In the genomic region with DNA sequence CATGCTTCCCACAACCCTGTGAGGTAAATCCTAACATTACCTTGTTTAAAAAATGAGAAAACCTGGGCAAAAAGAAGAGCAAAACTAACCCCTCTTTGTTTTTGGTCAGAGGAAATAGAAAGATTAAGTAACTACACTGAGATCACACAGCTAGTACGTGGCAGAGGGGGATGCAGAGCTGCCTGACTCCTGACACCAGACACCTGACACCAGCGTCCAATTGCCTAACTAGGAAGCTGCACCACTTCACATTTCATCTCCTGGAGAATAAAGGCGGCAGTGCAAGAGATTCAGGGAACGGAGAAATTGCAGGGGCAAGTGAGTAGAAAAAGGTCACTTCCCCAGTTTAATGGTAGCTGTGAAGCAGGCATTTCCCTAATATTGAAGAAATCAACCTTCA, we compare ENCODE assay signal across 21 cellular contexts.
DNase-seq lines count a peak whose midpoint lies in the region; ATAC-seq, FAIRE-seq and TF ChIP-seq lines count a peak whose summit lies in the region.
"Had no signal": no experiment of that assay in that cellular context is flagged by ENCODE, and none has a peak within 500 bp of the region (broad histone marks: within the 10 kb centered on the region; RNA-seq: fewer than 3 reads in every experiment).

No MANE protein-coding gene starts in this region.

- CTCF ChIA-PET in H1 (lab: Charles Lee; ENCODE audit: partially characterized antibody), result no interaction called here

- no peaks in the 10 kb centered on the region for H3K36me3 ChIP-seq in H1 (ENCODE audit: control insufficient read depth in 2 of 4, insufficient read depth in 4 of 4, low read length in 3 of 4)
- no peaks in the 10 kb centered on the region for H3K36me3 ChIP-seq in gastrocnemius medialis
- H3K36me3 ChIP-seq: BLaER1 treated with 17β-estradiol and CSF1 and Interleukin-3, amounts not matched to agents 10 nM and 100 nM; colonic mucosa; neutrophil; right atrium auricular region; thyroid gland had no signal

- TF ChIP-seq POLR2A in H1 (IDR thresholded peaks at IDR 0.05; ENCODE audit: control extremely low read depth in 1 of 2, low read depth in 2 of 2, low read length in 2 of 2) (no peak), gastrocnemius medialis (IDR thresholded peaks at IDR 0.05) (no peak)

- H3K23me2 ChIP-seq in H1 (ENCODE audit: low read depth, low read length), result no peaks in the 10 kb centered on the region

- H2BK20ac ChIP-seq in H1 (ENCODE audit: low read length), result no peak overlapping the region

- H2BK120ac ChIP-seq in H1 (replicated peaks; ENCODE audit: low read depth, low read length), result no peak overlapping the region

- WGBS in H1 (ENCODE audit: extremely low coverage in 1 of 2, insufficient coverage in 1 of 2, insufficient read length in 1 of 2, insufficient replicate concordance in 2 of 2, low coverage in 1 of 2, low lambda C conversion rate in 2 of 2, missing lambda C conversion rate in 1 of 2), 2 experiments, result 60% methylated on average over 4 of the region's 4 CpGs; no CpG with 5 or more reads in 1 of the 2 experiments

- no peak overlapping the region for H3K56ac ChIP-seq in H1 (replicated peaks; ENCODE audit: insufficient read length, low read depth, low read length)

- no peaks in the 10 kb centered on the region for H3K79me2 ChIP-seq in H1 (ENCODE audit: control insufficient read depth in 1 of 2, insufficient read depth in 2 of 2, low read length in 2 of 2)

- H3K4me1 ChIP-seq in H1 (replicated peaks in 1 of 4; ENCODE audit: control insufficient read depth in 3 of 4, insufficient read depth in 4 of 4, low read length in 3 of 4) (peaks cover 0 to 6% (median 4%) of the 10 kb centered on the region in 4 experiments; a peak in 2 of 7 replicates), gastrocnemius medialis (no peaks in the 10 kb centered on the region)
- H3K4me1 ChIP-seq: A549; BLaER1 treated with 17β-estradiol and CSF1 and Interleukin-3, amounts not matched to agents 10 nM and 100 nM; colonic mucosa; right atrium auricular region; thyroid gland had no signal

- intact Hi-C loops in gastrocnemius medialis (cut with DNase I; ENCODE audit: low total_unique reads), result no loop called here

- H3K14ac ChIP-seq in H1 (ENCODE audit: insufficient read length), result no peak overlapping the region

- in situ Hi-C loops in gastrocnemius medialis (cut with MboI; ENCODE audit: low sequenced_read_pairs in 4 of 4), result no loop called here

- no peak overlapping the region for H2AFZ ChIP-seq in H1 (ENCODE audit: low read length)

- no peak overlapping the region for H2AK5ac ChIP-seq in H1 (ENCODE audit: low read depth, low read length)

- H3K27me3 ChIP-seq in H1 (replicated peaks in 1 of 4; ENCODE audit: control insufficient read depth in 3 of 4, extremely low read depth in 1 of 4, insufficient read depth in 3 of 4, low read length in 3 of 4) (no peaks in the 10 kb centered on the region), gastrocnemius medialis (no peaks in the 10 kb centered on the region)
- H3K27me3 ChIP-seq: BLaER1 treated with 17β-estradiol and CSF1 and Interleukin-3, amounts not matched to agents 10 nM and 100 nM; colonic mucosa; neutrophil; right atrium auricular region; thyroid gland had no signal

- no peak for TF ChIP-seq EP300 in H1 (IDR thresholded peaks at IDR 0.05; ENCODE audit: borderline replicate concordance in 1 of 2, low read depth in 2 of 2, low read length in 2 of 2)

- no peak overlapping the region for H3K4ac ChIP-seq in H1 (replicated peaks; ENCODE audit: insufficient read length, low read depth, low read length)

- no peak overlapping the region for H3K9ac ChIP-seq in H1 (replicated peaks in 1 of 4; ENCODE audit: extremely low read depth in 1 of 4, low read depth in 3 of 4, low read length in 3 of 4)
- H3K9ac ChIP-seq: BLaER1 treated with 17β-estradiol and CSF1 and Interleukin-3, amounts not matched to agents 10 nM and 100 nM had no signal

- H2BK5ac ChIP-seq in H1 (ENCODE audit: low read depth, low read length), result no peak overlapping the region

- H3K27ac ChIP-seq in H1 (ENCODE audit: low read depth, low read length), result no peak overlapping the region
- no peak overlapping the region for H3K27ac ChIP-seq in gastrocnemius medialis
- H3K27ac ChIP-seq: A549; BLaER1 treated with 17β-estradiol and CSF1 and Interleukin-3, amounts not matched to agents 10 nM and 100 nM; colonic mucosa; neutrophil; right atrium auricular region; thyroid gland had no signal

- ATAC-seq in gastrocnemius medialis (peak; percentile 77 to 84), HG02642 (IDR thresholded peaks at IDR 0.05; ENCODE audit: poor library complexity, unreplicated experiment) (no peak)
- ATAC-seq: A549; left lobe of liver; stimulated activated naive B cell treated with anti-CD40 and anti-IgM and Interleukin-4, amounts not matched to agents 10 μg/mL and 1 μg/mL and 100 μg/mL, for 72 hours had no signal

- no peak overlapping the region for H4K5ac ChIP-seq in H1 (ENCODE audit: insufficient read length, low read depth, low read length)

- no peak overlapping the region for H2BK12ac ChIP-seq in H1 (ENCODE audit: low read depth, low read length)

- no peak overlapping the region for H3K18ac ChIP-seq in H1 (ENCODE audit: extremely low read depth, low read length)

- H4K8ac ChIP-seq in H1 (ENCODE audit: extremely low read depth, insufficient read depth, low read length), result no peak overlapping the region

- FAIRE-seq in H1 (lab: Jason Lieb, UNC), result peak; percentile 24
- FAIRE-seq: A549, D721Med, endometrium had no signal

- H3K79me1 ChIP-seq in H1 (ENCODE audit: low read depth, low read length), result no peaks in the 10 kb centered on the region

- no peaks in the 10 kb centered on the region for H4K20me1 ChIP-seq in H1 (replicated peaks in 1 of 2; ENCODE audit: control insufficient read depth in 1 of 2, insufficient read depth in 2 of 2, low read length in 2 of 2)
- H4K20me1 ChIP-seq: BLaER1 treated with 17β-estradiol and CSF1 and Interleukin-3, amounts not matched to agents 10 nM and 100 nM had no signal

- H3K23ac ChIP-seq in H1 (ENCODE audit: insufficient read length), result no peak overlapping the region

- H3K9me3 ChIP-seq in H1 (ENCODE audit: insufficient read depth in 2 of 2, low read depth in 1 of 2, low read length in 1 of 2) (no peaks in the 10 kb centered on the region), gastrocnemius medialis (no peaks in the 10 kb centered on the region)
- H3K9me3 ChIP-seq: A549; BLaER1 treated with 17β-estradiol and CSF1 and Interleukin-3, amounts not matched to agents 10 nM and 100 nM; colonic mucosa; neutrophil; right atrium auricular region; thyroid gland had no signal

- no peak overlapping the region for H2BK15ac ChIP-seq in H1 (ENCODE audit: low read length)

- H4K91ac ChIP-seq in H1 (replicated peaks; ENCODE audit: insufficient read length, low read length), result no peak overlapping the region

- no peak overlapping the region for H3K4me2 ChIP-seq in H1 (ENCODE audit: insufficient read depth in 1 of 2, low read depth in 2 of 2, low read length in 2 of 2)
- H3K4me2 ChIP-seq: A549; BLaER1 treated with 17β-estradiol and CSF1 and Interleukin-3, amounts not matched to agents 10 nM and 100 nM had no signal

- TF ChIP-seq RAD21 in H1 (IDR thresholded peaks at IDR 0.05 in 1 of 2, conservative IDR thresholded peaks at IDR 0.05 in 1 of 2; ENCODE audit: low read depth in 2 of 2, low read length in 2 of 2), result no peak

- H3K4me3 ChIP-seq in H1 (ENCODE audit: extremely low read depth in 1 of 4, insufficient read depth in 2 of 4, low read depth in 3 of 4, low read length in 4 of 4), result no peak overlapping the region
- no peak overlapping the region for H3K4me3 ChIP-seq in gastrocnemius medialis
- H3K4me3 ChIP-seq: A549; BLaER1 treated with 17β-estradiol and CSF1 and Interleukin-3, amounts not matched to agents 10 nM and 100 nM; colonic mucosa; right atrium auricular region; thyroid gland had no signal

- DNase-seq in NCI-H345 (lab: John Stamatoyannopoulos, UW) (peak; percentile 4), NCI-H345 treated with DMSO at 0.1 percent for 48 hours (lab: John Stamatoyannopoulos, UW; ENCODE audit: unreplicated experiment) (no peak), NCI-H510A (lab: John Stamatoyannopoulos, UW) (peak; percentile 50), H1 (ENCODE audit: low read depth in 1 of 2, low spot score in 2 of 2) (no peak), gastrocnemius medialis (peak; percentile 9 to 42), HT-29 (ENCODE audit: low spot score) (no peak), EL (no peak)
- DNase-seq: activated CD4-positive, alpha-beta T cell treated with anti-CD3 and anti-CD28 coated beads, Interleukin-2, amount 50 U/mL, for 1 hour; activated T-cell treated with anti-CD3 and anti-CD28 coated beads for 4 hours; colonic mucosa; NCI-H1930; stimulated activated naive B cell treated with anti-CD40 and anti-IgM and Interleukin-4, amounts not matched to agents 10 μg/mL and 1 μg/mL and 100 μg/mL, for 72 hours; thyroid gland had no signal

- POLR2A ChIA-PET in H1 (lab: Charles Lee; ENCODE audit: partially characterized antibody), result no interaction called here

- TF ChIP-seq CTCF in H1 (IDR thresholded peaks at IDR 0.05; ENCODE audit: control extremely low read depth in 1 of 3, insufficient read depth in 1 of 3, low read depth in 1 of 3, low read length in 3 of 3) (no peak), gastrocnemius medialis (IDR thresholded peaks at IDR 0.05 in 4 of 5, conservative IDR thresholded peaks at IDR 0.05 in 1 of 5) (no peak)

TF ChIP-seq in H1, 55 proteins besides CTCF, POLR2A, EP300 and RAD21 (continues in another document):
- TF ChIP-seq, protein P1, sequence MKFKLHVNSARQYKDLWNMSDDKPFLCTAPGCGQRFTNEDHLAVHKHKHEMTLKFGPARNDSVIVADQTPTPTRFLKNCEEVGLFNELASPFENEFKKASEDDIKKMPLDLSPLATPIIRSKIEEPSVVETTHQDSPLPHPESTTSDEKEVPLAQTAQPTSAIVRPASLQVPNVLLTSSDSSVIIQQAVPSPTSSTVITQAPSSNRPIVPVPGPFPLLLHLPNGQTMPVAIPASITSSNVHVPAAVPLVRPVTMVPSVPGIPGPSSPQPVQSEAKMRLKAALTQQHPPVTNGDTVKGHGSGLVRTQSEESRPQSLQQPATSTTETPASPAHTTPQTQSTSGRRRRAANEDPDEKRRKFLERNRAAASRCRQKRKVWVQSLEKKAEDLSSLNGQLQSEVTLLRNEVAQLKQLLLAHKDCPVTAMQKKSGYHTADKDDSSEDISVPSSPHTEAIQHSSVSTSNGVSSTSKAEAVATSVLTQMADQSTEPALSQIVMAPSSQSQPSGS (IDR thresholded peaks at IDR 0.05; ENCODE audit: low read length), result no peak
- TF ChIP-seq TEAD4 (IDR thresholded peaks at IDR 0.05; ENCODE audit: low read depth, low read length), result no peak
- no peak for TF ChIP-seq EGR1 (IDR thresholded peaks at IDR 0.05; ENCODE audit: borderline replicate concordance, low read depth, low read length)
- TF ChIP-seq BCL11A (IDR thresholded peaks at IDR 0.05; ENCODE audit: low read depth in 2 of 2, low read length in 2 of 2), result no peak
- TF ChIP-seq HDAC6 (IDR thresholded peaks at IDR 0.05; ENCODE audit: low read depth, low read length), result no peak
- no peak for TF ChIP-seq SUZ12 (IDR thresholded peaks at IDR 0.05; ENCODE audit: low read length)
- TF ChIP-seq KDM1A (IDR thresholded peaks at IDR 0.05; ENCODE audit: borderline replicate concordance, low read length), result no peak

Comparison
In these comparisons a context has a peak if more than half of its experiments do, and no peak if none do; other contexts are left out.
1. DNase-seq: peak in NCI-H345 (single experiment), NCI-H510A (single experiment) and gastrocnemius medialis (2 of 2); none in NCI-H345 treated with DMSO at 0.1 percent for 48 hours (single experiment), H1 (0 of 2), HT-29 (single experiment) and EL (single experiment).